In genomic region chr4:59120287-59120814, GRCh38 we compare ENCODE assay signal across 37 cellular contexts.
"Had no signal": no experiment of that assay in that cellular context is flagged by ENCODE, and none has a peak within 500 bp of the region (broad histone marks: within the 10 kb centered on the region; RNA-seq: fewer than 3 reads in every experiment).

No MANE protein-coding gene starts in this region.

- FAIRE-seq: colon had no signal

- H3K9me3 Mint-ChIP-seq: activated B cell treated with CpG ODN at 0.5 μM for 24 hours; activated naive CD4-positive, alpha-beta T cell treated with anti-CD3 and anti-CD28 coated beads, Interleukin-2, amount 10 ng/mL, durations not matched to agents 7 days and 5 days; brain had no signal

- H3K27ac ChIP-seq: SJSA1, VCaP had no signal

- H3K4me2 ChIP-seq: SK-N-SH had no signal

- H3K9me2 ChIP-seq: SK-N-SH had no signal

- DNase-seq: activated B cell treated with CpG ODN at 0.5 μM for 24 hours; activated CD4-positive, alpha-beta memory T cell treated with anti-CD3 and anti-CD28 coated beads, Interleukin-2, amount 10 ng/mL, durations not matched to agents 7 days and 5 days; activated CD4-positive, alpha-beta T cell treated with anti-CD3 and anti-CD28 coated beads for 48 hours; activated CD4-positive, CD25-positive, alpha-beta regulatory T cell treated with anti-CD3 and anti-CD28 coated beads, Interleukin-2, amount 50 U/mL, for 72 hours; activated CD8-positive, alpha-beta memory T cell treated with anti-CD3 and anti-CD28 coated beads for 24 hours; activated CD8-positive, alpha-beta memory T cell treated with anti-CD3 and anti-CD28 coated beads, Interleukin-2, amount 10 ng/mL, durations not matched to agents 7 days and 5 days; activated CD8-positive, alpha-beta memory T cell treated with anti-CD3 and anti-CD28 coated beads, Interleukin-2, amount 50 U/mL, for 48 hours; activated effector memory CD4-positive, alpha-beta T cell treated with Interleukin-2 at 50 U/mL for 16 hours; activated naive CD4-positive, alpha-beta T cell treated with anti-CD3 and anti-CD28 coated beads, Interleukin-2, amount 10 ng/mL, durations not matched to agents 7 days and 5 days; activated naive CD8-positive, alpha-beta T cell treated with anti-CD3 and anti-CD28 coated beads, Interleukin-2, amount 50 U/mL, for 24 hours; activated T-cell treated with anti-CD3 and anti-CD28 coated beads, Interleukin-2, amount 50 U/mL, for 48 hours; anterior cingulate cortex; central memory CD4-positive, alpha-beta T cell; Kasumi-1; MM.1S; MV-4-11; NCI-H1092; NCI-H1436 treated with DMSO at 0.1 percent for 48 hours; NCI-H1694 treated with DMSO at 0.1 percent for 48 hours; NCI-H2029; NCI-H2107; NCI-H2171; NCI-H510A; NCI-H526; NCI-H748 treated with DMSO at 0.1 percent for 48 hours; OCI-M1; SK-N-SH; SW 1271; T-helper 1 cell; T-helper 2 cell; T-helper 9 cell had no signal

- H3K27ac Mint-ChIP-seq: activated B cell treated with CpG ODN at 0.5 μM for 24 hours; activated CD4-positive, alpha-beta memory T cell treated with anti-CD3 and anti-CD28 coated beads, Interleukin-2, amount 10 ng/mL, durations not matched to agents 7 days and 5 days; activated CD8-positive, alpha-beta memory T cell treated with anti-CD3 and anti-CD28 coated beads, Interleukin-2, amount 10 ng/mL, durations not matched to agents 7 days and 5 days; activated naive CD4-positive, alpha-beta T cell treated with anti-CD3 and anti-CD28 coated beads, Interleukin-2, amount 10 ng/mL, durations not matched to agents 7 days and 5 days; activated naive CD8-positive, alpha-beta T cell; activated naive CD8-positive, alpha-beta T cell treated with anti-CD3 and anti-CD28 coated beads, Interleukin-2, amount 50 U/mL, for 24 hours had no signal

- H3K4me3 ChIP-seq: SJSA1 had no signal

- H3K9ac ChIP-seq: SK-N-SH had no signal

- H3K27me3 Mint-ChIP-seq: activated B cell treated with CpG ODN at 0.5 μM for 24 hours; activated CD4-positive, alpha-beta memory T cell treated with anti-CD3 and anti-CD28 coated beads, Interleukin-2, amount 10 ng/mL, durations not matched to agents 7 days and 5 days; activated CD8-positive, alpha-beta memory T cell treated with anti-CD3 and anti-CD28 coated beads, Interleukin-2, amount 10 ng/mL, durations not matched to agents 7 days and 5 days; activated naive CD4-positive, alpha-beta T cell treated with anti-CD3 and anti-CD28 coated beads, Interleukin-2, amount 10 ng/mL, durations not matched to agents 7 days and 5 days; activated naive CD8-positive, alpha-beta T cell; activated naive CD8-positive, alpha-beta T cell treated with anti-CD3 and anti-CD28 coated beads, Interleukin-2, amount 50 U/mL, for 24 hours; brain had no signal

- H3K4me1 Mint-ChIP-seq: activated B cell treated with CpG ODN at 0.5 μM for 24 hours; activated CD4-positive, alpha-beta memory T cell treated with anti-CD3 and anti-CD28 coated beads, Interleukin-2, amount 10 ng/mL, durations not matched to agents 7 days and 5 days; activated CD8-positive, alpha-beta memory T cell treated with anti-CD3 and anti-CD28 coated beads, Interleukin-2, amount 10 ng/mL, durations not matched to agents 7 days and 5 days; activated naive CD4-positive, alpha-beta T cell treated with anti-CD3 and anti-CD28 coated beads, Interleukin-2, amount 10 ng/mL, durations not matched to agents 7 days and 5 days; activated naive CD8-positive, alpha-beta T cell treated with anti-CD3 and anti-CD28 coated beads, Interleukin-2, amount 50 U/mL, for 24 hours; brain had no signal

- H3K36me3 ChIP-seq: SJSA1 had no signal

- H3K4me1 ChIP-seq: SJSA1 had no signal

- H3K4me3 Mint-ChIP-seq: activated B cell treated with CpG ODN at 0.5 μM for 24 hours; activated CD4-positive, alpha-beta memory T cell treated with anti-CD3 and anti-CD28 coated beads, Interleukin-2, amount 10 ng/mL, durations not matched to agents 7 days and 5 days; activated CD8-positive, alpha-beta memory T cell treated with anti-CD3 and anti-CD28 coated beads, Interleukin-2, amount 10 ng/mL, durations not matched to agents 7 days and 5 days; activated naive CD4-positive, alpha-beta T cell treated with anti-CD3 and anti-CD28 coated beads, Interleukin-2, amount 10 ng/mL, durations not matched to agents 7 days and 5 days; activated naive CD8-positive, alpha-beta T cell; activated naive CD8-positive, alpha-beta T cell treated with anti-CD3 and anti-CD28 coated beads, Interleukin-2, amount 50 U/mL, for 24 hours; brain had no signal

- H3K27me3 ChIP-seq: SJSA1 had no signal

- ATAC-seq: activated CD8-positive, alpha-beta memory T cell treated with anti-CD3 and anti-CD28 coated beads, Interleukin-2, amount 10 ng/mL, durations not matched to agents 7 days and 5 days; activated naive CD8-positive, alpha-beta T cell treated with anti-CD3 and anti-CD28 coated beads, Interleukin-2, amount 50 U/mL, for 24 hours; Panc1 had no signal

- H3K9me3 ChIP-seq: SJSA1, SK-N-SH had no signal

- H3K36me3 Mint-ChIP-seq: activated CD8-positive, alpha-beta memory T cell treated with anti-CD3 and anti-CD28 coated beads, Interleukin-2, amount 10 ng/mL, durations not matched to agents 7 days and 5 days; activated naive CD4-positive, alpha-beta T cell treated with anti-CD3 and anti-CD28 coated beads, Interleukin-2, amount 10 ng/mL, durations not matched to agents 7 days and 5 days; activated naive CD8-positive, alpha-beta T cell; brain had no signal
